In genomic region chr22:39077912-39078311, GRCh38 we compare ENCODE assay signal across 11 cellular contexts. TPM values are rescaled to one million over a fixed set of nuclear protein-coding genes. Genes with fewer than 3 reads are reported as not detected.
DNase-seq lines count a peak whose midpoint lies in the region; ATAC-seq, FAIRE-seq and TF ChIP-seq lines count a peak whose summit lies in the region.
"Not testable (repeated sequence)": the region's sequence is repeated elsewhere in the genome, so short reads cannot be mapped to it uniquely, and the experiment has no call there.
"Had no signal": no experiment of that assay in that cellular context is flagged by ENCODE, and none has a peak within 500 bp of the region (broad histone marks: within the 10 kb centered on the region; RNA-seq: fewer than 3 reads in every experiment).

No MANE protein-coding gene starts in this region.

- H3K4me1 Mint-ChIP-seq in activated CD8-positive, alpha-beta T cell treated with anti-CD3 and anti-CD28 coated beads, Interleukin-2, amount 10 ng/mL, durations not matched to agents 7 days and 5 days (ENCODE audit: low read depth), result peaks cover 61% of the 10 kb centered on the region
- peaks cover 36% of the 10 kb centered on the region for H3K4me1 Mint-ChIP-seq in mesothelial cell of epicardium

- SMC1A ChIA-PET in GM12878 (lab: Charles Lee; ENCODE audit: uncharacterized antibody, unreplicated experiment), result interaction anchor here (0.8 to 5.3 kb wide), 3 partner anchors 21 to 39 kb away, joined by 3 to 44 read pairs (median 3); partner anchors contain the start of gene APOBEC3H

- WGBS in GM12878 (ENCODE audit: insufficient coverage, insufficient replicate concordance, low lambda C conversion rate, missing lambda C conversion rate), result 69% methylated on average over 12 of the region's 12 CpGs

- not testable (repeated sequence) for H3K36me3 ChIP-seq in DND-41 (ENCODE audit: insufficient read depth, low read length); GM12878 (ENCODE audit: control insufficient read depth in 2 of 2, insufficient read depth in 2 of 2, low read length in 1 of 2); vagina

- not testable (repeated sequence) for TF ChIP-seq EP300 in GM12878 (IDR thresholded peaks at IDR 0.05; ENCODE audit: borderline replicate concordance in 1 of 2, control insufficient read depth in 1 of 2, low read depth in 2 of 2, low read length in 2 of 2)

- RAD21 ChIA-PET in GM12878 (lab: Charles Lee; ENCODE audit: unreplicated experiment), result interaction anchor here (1.5 to 7.0 kb wide), 3 partner anchors 11 to 38 kb away, joined by 5 to 57 read pairs (median 9); partner anchors contain the start of gene APOBEC3H

- H2AFZ ChIP-seq in DND-41 (ENCODE audit: low read depth, low read length), result peak overlapping the region; percentile 73; the same call in 1 of the 2 replicates
- not testable (repeated sequence) for H2AFZ ChIP-seq in GM12878 (ENCODE audit: control insufficient read depth, low read depth, low read length)

- POLR2A ChIA-PET in activated CD8-positive, alpha-beta T cell treated with anti-CD3 and anti-CD28 coated beads, Interleukin-2, amount 10 ng/mL, durations not matched to agents 7 days and 5 days (lab: Charles Lee), result interaction anchor here (0.7 to 1.4 kb wide), 5 partner anchors 12 to 47 kb away, joined by 3 to 5 read pairs (median 4); no protein-coding TSS in a partner anchor
- POLR2A ChIA-PET in GM12878 (lab: Charles Lee), result interaction anchor here (0.6 to 1.7 kb wide), 8 partner anchors 10 to 209 kb away, joined by 3 to 9 read pairs (median 5); no protein-coding TSS in a partner anchor

- in situ Hi-C loops in GM12878 (cut with MboI), result not testable (repeated sequence)

- not testable (repeated sequence) for BruUV-seq in GM12878 (replicated peaks; lab: Mats Ljungman, UMichigan)

- H3K4me3 Mint-ChIP-seq in activated CD8-positive, alpha-beta T cell treated with anti-CD3 and anti-CD28 coated beads, Interleukin-2, amount 10 ng/mL, durations not matched to agents 7 days and 5 days, result peak overlapping the region; percentile 95
- H3K4me3 Mint-ChIP-seq in mesothelial cell of epicardium, result not testable (repeated sequence)

- not testable (repeated sequence) for TF ChIP-seq CTCF in DND-41 (IDR thresholded peaks at IDR 0.05; ENCODE audit: borderline replicate concordance, extremely low read depth, low read length, poor library complexity, severe bottlenecking); NB4 (IDR thresholded peaks at IDR 0.05; ENCODE audit: low read depth, low read length); GM12878 (IDR thresholded peaks at IDR 0.05 in 2 of 3, conservative IDR thresholded peaks at IDR 0.05 in 1 of 3; ENCODE audit: control insufficient read depth in 2 of 3, extremely low read depth in 1 of 3, insufficient read depth in 1 of 3, low read depth in 3 of 3, low read length in 3 of 3); fibroblast of the aortic adventitia (IDR thresholded peaks at IDR 0.05; ENCODE audit: insufficient read depth, low read length); mesothelial cell of epicardium (IDR thresholded peaks at IDR 0.05; ENCODE audit: unreplicated experiment); vagina (IDR thresholded peaks at IDR 0.05)

- not testable (repeated sequence) for H4K20me1 ChIP-seq in DND-41 (ENCODE audit: insufficient read depth, low read length); GM12878 (ENCODE audit: control insufficient read depth, insufficient read depth)

- not testable (repeated sequence) for H3K79me2 ChIP-seq in DND-41 (ENCODE audit: insufficient read depth, low read length)
- peaks cover 34% of the 10 kb centered on the region for H3K79me2 ChIP-seq in GM12878 (ENCODE audit: control insufficient read depth, insufficient read depth, low read length)

- not testable (repeated sequence) for ATAC-seq in DND-41 (ENCODE audit: insufficient read depth, low read depth); activated CD8-positive, alpha-beta T cell treated with anti-CD3 and anti-CD28 coated beads, Interleukin-2, amount 10 ng/mL, durations not matched to agents 7 days and 5 days; GM12878

- H3K4me3 ChIP-seq in DND-41 (ENCODE audit: low read depth in 1 of 2, low read length in 2 of 2), result peak overlapping the region; percentile 50 to 70; a peak in 3 of 4 replicates
- peak overlapping the region; percentile 49 for H3K4me3 ChIP-seq in NB4 (ENCODE audit: low read depth, low read length)
- peak overlapping the region; percentile 99 for H3K4me3 ChIP-seq in GM12878
- H3K4me3 ChIP-seq in fibroblast of the aortic adventitia (ENCODE audit: low read depth, low read length), result peak overlapping the region; percentile 65
- H3K4me3 ChIP-seq in skin epidermis, result peak overlapping the region; percentile 6 to 54 (median 38)
- peak overlapping the region; percentile 49 to 52 for H3K4me3 ChIP-seq in vagina

- FAIRE-seq in GM12878 (lab: Jason Lieb, UNC), result not testable (repeated sequence)

- H3K9me3 ChIP-seq in DND-41 (ENCODE audit: insufficient read depth, low read length, severe bottlenecking); GM12878 (replicated peaks; ENCODE audit: control insufficient read depth, insufficient read depth, low read length); vagina: not testable (repeated sequence)

- not testable (repeated sequence) for TF ChIP-seq RAD21 in GM12878 (IDR thresholded peaks at IDR 0.05; ENCODE audit: insufficient read depth, low read depth, low read length)

- H3K4me1 ChIP-seq in DND-41 (ENCODE audit: insufficient read depth, low read length), result peaks cover 15% of the 10 kb centered on the region
- peaks cover 42% of the 10 kb centered on the region for H3K4me1 ChIP-seq in GM12878 (ENCODE audit: control insufficient read depth, insufficient read depth, low read length)
- peaks cover 16% of the 10 kb centered on the region for H3K4me1 ChIP-seq in vagina

- H3K27me3 Mint-ChIP-seq in activated CD8-positive, alpha-beta T cell treated with anti-CD3 and anti-CD28 coated beads, Interleukin-2, amount 10 ng/mL, durations not matched to agents 7 days and 5 days (ENCODE audit: low read depth); mesothelial cell of epicardium (ENCODE audit: low read depth): not testable (repeated sequence)

- TF ChIP-seq POLR2A in NB4 (IDR thresholded peaks at IDR 0.05; ENCODE audit: extremely low read depth, insufficient read length); GM12878 (IDR thresholded peaks at IDR 0.05; ENCODE audit: low read depth, low read length); vagina (IDR thresholded peaks at IDR 0.05): not testable (repeated sequence)

- H3K36me3 Mint-ChIP-seq in activated CD8-positive, alpha-beta T cell treated with anti-CD3 and anti-CD28 coated beads, Interleukin-2, amount 10 ng/mL, durations not matched to agents 7 days and 5 days (ENCODE audit: low read depth), result peaks cover 50% of the 10 kb centered on the region
- H3K36me3 Mint-ChIP-seq in mesothelial cell of epicardium, result not testable (repeated sequence)

- not testable (repeated sequence) for DNase-seq in DND-41; NB4 (ENCODE audit: low read depth); activated CD8-positive, alpha-beta T cell treated with anti-CD3 and anti-CD28 coated beads, Interleukin-2, amount 10 ng/mL, durations not matched to agents 7 days and 5 days; GM12878 (ENCODE audit: low read depth, low spot score); fibroblast of the aortic adventitia (ENCODE audit: low read depth); mesothelial cell of epicardium (ENCODE audit: low spot score in 2 of 2, unreplicated experiment in 2 of 2); vagina (ENCODE audit: extremely low spot score in 2 of 2)

- H3K27me3 ChIP-seq in DND-41 (ENCODE audit: insufficient read depth, low read length, poor library complexity); GM12878 (replicated peaks in 1 of 2; ENCODE audit: control insufficient read depth in 2 of 2, insufficient read depth in 2 of 2, low read length in 1 of 2); vagina: not testable (repeated sequence)

- peak overlapping the region; percentile 65 for H3K9ac ChIP-seq in DND-41 (ENCODE audit: low read depth, low read length)
- peak overlapping the region; percentile 89 for H3K9ac ChIP-seq in GM12878 (ENCODE audit: control insufficient read depth, insufficient read depth, low read length)

- intact Hi-C loops in GM12878 (cut with micrococcal nuclease; ENCODE audit: unreplicated experiment); vagina (cut with DNase I): not testable (repeated sequence)

- CTCF ChIA-PET in activated CD8-positive, alpha-beta T cell treated with anti-CD3 and anti-CD28 coated beads, Interleukin-2, amount 10 ng/mL, durations not matched to agents 7 days and 5 days (lab: Charles Lee), result interaction anchor here (1.1 to 2.4 kb wide), 4 partner anchors 12 to 241 kb away, joined by 3 to 7 read pairs (median 3); no protein-coding TSS in a partner anchor
- CTCF ChIA-PET in GM12878 (lab: Yijun Ruan, JAX), result interaction anchor here (0.7 to 1.5 kb wide), 2 partner anchors 10 to 64 kb away, joined by 3 read pairs; no protein-coding TSS in a partner anchor

- H3K4me2 ChIP-seq in DND-41 (ENCODE audit: insufficient read depth, low read length) (peak overlapping the region; percentile 93), GM12878 (ENCODE audit: control insufficient read depth, insufficient read depth) (peak overlapping the region; percentile 81)

- H3K27ac Mint-ChIP-seq in activated CD8-positive, alpha-beta T cell treated with anti-CD3 and anti-CD28 coated beads, Interleukin-2, amount 10 ng/mL, durations not matched to agents 7 days and 5 days, result peak overlapping the region; percentile 91
- H3K27ac Mint-ChIP-seq in mesothelial cell of epicardium, result peak overlapping the region; percentile 12

- peak overlapping the region; percentile 76 for H3K27ac ChIP-seq in DND-41 (ENCODE audit: low read length)
- peak overlapping the region; percentile 91 for H3K27ac ChIP-seq in GM12878 (ENCODE audit: control insufficient read depth, insufficient read depth)
- H3K27ac ChIP-seq in skin epidermis, result peak overlapping the region in 12 of 21 experiments; percentile 13 to 97 (median 90)
- peak overlapping the region; percentile 83 for H3K27ac ChIP-seq in vagina

- not testable (repeated sequence) for H3K9me3 Mint-ChIP-seq in activated CD8-positive, alpha-beta T cell treated with anti-CD3 and anti-CD28 coated beads, Interleukin-2, amount 10 ng/mL, durations not matched to agents 7 days and 5 days (ENCODE audit: insufficient read depth); mesothelial cell of epicardium

RNA-seq across cellular contexts. Expression of gene APOBEC3G, which starts 0.8 kb away (rescaled TPM):
- total RNA-seq in activated CD8-positive, alpha-beta T cell treated with anti-CD3 and anti-CD28 coated beads, Interleukin-2, amount 10 ng/mL, durations not matched to agents 7 days and 5 days, result 100 to 1,000 TPM; 134 to 138 TPM
- total RNA-seq in GM12878 (2013; cell fraction: nucleolus; rRNA removed), result 104 and 109 TPM in 2 replicates
- 152 and 164 TPM in 2 replicates for total RNA-seq in GM12878 (2014; rRNA removed)
- 127 and 132 TPM in 2 replicates for total RNA-seq in GM12878 (2014; rRNA removed; fragmentation: Illumina TruSeq; extraction: Trizol)
- total RNA-seq in GM12878 (2021), result 102 and 103 TPM in 2 replicates
- 42.7 TPM for polyA plus RNA-seq in GM12878 (2011; ENCODE audit: low read depth)
- 170 and 174 TPM in 2 replicates for polyA plus RNA-seq in GM12878 (2011; rRNA removed)
- polyA plus RNA-seq in GM12878 (2011; cell fraction: cytosol; rRNA removed), result 156 and 159 TPM in 2 replicates
- polyA plus RNA-seq in GM12878 (2011; cell fraction: nucleus; rRNA removed), result 117 and 133 TPM in 2 replicates
- polyA plus RNA-seq in GM12878 (2012), result 52.0 and 75.4 TPM in 2 replicates
- 168 and 171 TPM in 2 replicates for polyA plus RNA-seq in GM12878 (2014; fragmentation: Illumina TruSeq; extraction: Trizol)
- polyA plus RNA-seq in GM12878 (2014; fragmentation: Nextera tagmentation; extraction: Ambion mirVana), result 100 to 1,000 TPM; 146 to 232 TPM
- polyA plus RNA-seq in GM12878 (2014; rRNA removed), result 170 and 181 TPM in 2 replicates
- 100 to 1,000 TPM; 151 to 152 TPM for polyA plus RNA-seq in GM12878 (2016; fragmentation: Nextera tagmentation; extraction: Ambion mirVana)
- 122 and 167 TPM in 2 replicates for polyA minus RNA-seq in GM12878 (2011; rRNA and poly(A)+ RNA removed)
- polyA minus RNA-seq in GM12878 (2011; cell fraction: cytosol; rRNA and poly(A)+ RNA removed), result 49.8 and 63.6 TPM in 2 replicates
- 43.2 and 60.9 TPM in 2 replicates for polyA minus RNA-seq in GM12878 (2011; cell fraction: nucleus; rRNA and poly(A)+ RNA removed)
- 4.3 and 7.4 TPM in 2 replicates for total RNA-seq in fibroblast of the aortic adventitia (ENCODE audit: low replicate concordance)
- 5.5 to 6.7 TPM (median 6.1 TPM) in 3 replicates for total RNA-seq in mesothelial cell of epicardium
- total RNA-seq in vagina, result 8.3 TPM

RNA-seq across cellular contexts. Expression of gene APOBEC3H, which starts 19.1 kb away (rescaled TPM):
- total RNA-seq in activated CD8-positive, alpha-beta T cell treated with anti-CD3 and anti-CD28 coated beads, Interleukin-2, amount 10 ng/mL, durations not matched to agents 7 days and 5 days, result 10 to 100 TPM; 82.8 to 89.7 TPM
- total RNA-seq in GM12878 (2013; cell fraction: nucleolus; rRNA removed), result 8.9 and 9.1 TPM in 2 replicates
- total RNA-seq in GM12878 (2014; rRNA removed), result 10.9 and 12.6 TPM in 2 replicates
- total RNA-seq in GM12878 (2014; rRNA removed; fragmentation: Illumina TruSeq; extraction: Trizol), result 10.0 and 11.2 TPM in 2 replicates
- total RNA-seq in GM12878 (2021), result 7.5 and 9.4 TPM in 2 replicates
- 15.9 TPM for polyA plus RNA-seq in GM12878 (2011; ENCODE audit: low read depth)
- 8.6 and 11.3 TPM in 2 replicates for polyA plus RNA-seq in GM12878 (2011; rRNA removed)
- 12.7 and 13.6 TPM in 2 replicates for polyA plus RNA-seq in GM12878 (2011; cell fraction: cytosol; rRNA removed)
- 12.1 and 14.9 TPM in 2 replicates for polyA plus RNA-seq in GM12878 (2011; cell fraction: nucleus; rRNA removed)
- 13.0 and 14.2 TPM in 2 replicates for polyA plus RNA-seq in GM12878 (2012)
- 16.0 and 18.0 TPM in 2 replicates for polyA plus RNA-seq in GM12878 (2014; fragmentation: Illumina TruSeq; extraction: Trizol)
- polyA plus RNA-seq in GM12878 (2014; fragmentation: Nextera tagmentation; extraction: Ambion mirVana), result 10 to 100 TPM; 20.3 to 23.0 TPM
- 16.5 and 18.4 TPM in 2 replicates for polyA plus RNA-seq in GM12878 (2014; rRNA removed)
- polyA plus RNA-seq in GM12878 (2016; fragmentation: Nextera tagmentation; extraction: Ambion mirVana), result 10 to 100 TPM; 14.6 to 15.0 TPM
- 11.8 and 23.2 TPM in 2 replicates for polyA minus RNA-seq in GM12878 (2011; rRNA and poly(A)+ RNA removed)
- 4.5 and 5.5 TPM in 2 replicates for polyA minus RNA-seq in GM12878 (2011; cell fraction: cytosol; rRNA and poly(A)+ RNA removed)
- 18.3 and 20.2 TPM in 2 replicates for polyA minus RNA-seq in GM12878 (2011; cell fraction: nucleus; rRNA and poly(A)+ RNA removed)
- 0.45 TPM in 1 of 2 replicates, not detected in the other for total RNA-seq in fibroblast of the aortic adventitia (ENCODE audit: low replicate concordance)
- total RNA-seq in mesothelial cell of epicardium, result 0.49 TPM in 1 of 3 replicates, not detected in the others
- not detected for total RNA-seq in vagina
- total RNA-seq: gastroesophageal sphincter, liver, subcutaneous adipose tissue had no signal

RNA-seq across cellular contexts. Expression of gene APOBEC3F, which starts 37.2 kb away (rescaled TPM):
- 10 to 100 TPM; 43.1 to 48.8 TPM for total RNA-seq in activated CD8-positive, alpha-beta T cell treated with anti-CD3 and anti-CD28 coated beads, Interleukin-2, amount 10 ng/mL, durations not matched to agents 7 days and 5 days
- total RNA-seq in GM12878 (2013; cell fraction: nucleolus; rRNA removed), result 16.3 and 17.2 TPM in 2 replicates
- 10.9 and 13.1 TPM in 2 replicates for total RNA-seq in GM12878 (2014; rRNA removed)
- total RNA-seq in GM12878 (2014; rRNA removed; fragmentation: Illumina TruSeq; extraction: Trizol), result 7.4 and 7.7 TPM in 2 replicates
- total RNA-seq in GM12878 (2021), result 29.1 and 30.6 TPM in 2 replicates
- 9.6 TPM for polyA plus RNA-seq in GM12878 (2011; ENCODE audit: low read depth)
- polyA plus RNA-seq in GM12878 (2011; rRNA removed), result 4.7 and 7.8 TPM in 2 replicates
- polyA plus RNA-seq in GM12878 (2011; cell fraction: cytosol; rRNA removed), result 7.3 and 8.6 TPM in 2 replicates
- 7.7 and 7.9 TPM in 2 replicates for polyA plus RNA-seq in GM12878 (2011; cell fraction: nucleus; rRNA removed)
- polyA plus RNA-seq in GM12878 (2012), result 11.1 TPM in 2 replicates
- polyA plus RNA-seq in GM12878 (2014; fragmentation: Illumina TruSeq; extraction: Trizol), result 13.7 and 17.8 TPM in 2 replicates
- polyA plus RNA-seq in GM12878 (2014; fragmentation: Nextera tagmentation; extraction: Ambion mirVana), result 1 to 10 TPM; 7.5 to 9.6 TPM
- 13.3 and 14.7 TPM in 2 replicates for polyA plus RNA-seq in GM12878 (2014; rRNA removed)
- polyA plus RNA-seq in GM12878 (2016; fragmentation: Nextera tagmentation; extraction: Ambion mirVana), result 10 to 100 TPM; 20.9 to 26.5 TPM
- polyA minus RNA-seq in GM12878 (2011; rRNA and poly(A)+ RNA removed), result 11.8 and 20.1 TPM in 2 replicates
- 7.2 and 10.8 TPM in 2 replicates for polyA minus RNA-seq in GM12878 (2011; cell fraction: cytosol; rRNA and poly(A)+ RNA removed)
- 13.9 and 15.3 TPM in 2 replicates for polyA minus RNA-seq in GM12878 (2011; cell fraction: nucleus; rRNA and poly(A)+ RNA removed)
- total RNA-seq in fibroblast of the aortic adventitia (ENCODE audit: low replicate concordance), result 1.3 and 4.3 TPM in 2 replicates
- 19.0 to 23.8 TPM (median 21.4 TPM) in 3 replicates for total RNA-seq in mesothelial cell of epicardium
- 2.7 TPM for total RNA-seq in vagina

RNA-seq across cellular contexts. Expression of gene APOBEC3D, which starts 57.0 kb away (rescaled TPM):
- total RNA-seq in activated CD8-positive, alpha-beta T cell treated with anti-CD3 and anti-CD28 coated beads, Interleukin-2, amount 10 ng/mL, durations not matched to agents 7 days and 5 days, result 10 to 100 TPM; 49.1 to 51.5 TPM
- total RNA-seq in GM12878 (2013; cell fraction: nucleolus; rRNA removed), result 19.6 and 24.4 TPM in 2 replicates
- total RNA-seq in GM12878 (2014; rRNA removed), result 13.0 and 14.2 TPM in 2 replicates
- 13.4 and 15.2 TPM in 2 replicates for total RNA-seq in GM12878 (2014; rRNA removed; fragmentation: Illumina TruSeq; extraction: Trizol)
- total RNA-seq in GM12878 (2021), result 26.9 and 27.8 TPM in 2 replicates
- 4.4 TPM for polyA plus RNA-seq in GM12878 (2011; ENCODE audit: low read depth)
- polyA plus RNA-seq in GM12878 (2011; rRNA removed), result 12.3 and 20.2 TPM in 2 replicates
- 17.9 and 20.5 TPM in 2 replicates for polyA plus RNA-seq in GM12878 (2011; cell fraction: cytosol; rRNA removed)
- 19.8 and 30.2 TPM in 2 replicates for polyA plus RNA-seq in GM12878 (2011; cell fraction: nucleus; rRNA removed)
- 12.1 and 14.6 TPM in 2 replicates for polyA plus RNA-seq in GM12878 (2012)
- polyA plus RNA-seq in GM12878 (2014; fragmentation: Illumina TruSeq; extraction: Trizol), result 10.0 and 22.1 TPM in 2 replicates
- polyA plus RNA-seq in GM12878 (2014; fragmentation: Nextera tagmentation; extraction: Ambion mirVana), result 1 to 10 TPM; 8.9 to 9.6 TPM
- 17.1 and 17.3 TPM in 2 replicates for polyA plus RNA-seq in GM12878 (2014; rRNA removed)
- 10 to 100 TPM; 14.9 to 16.0 TPM for polyA plus RNA-seq in GM12878 (2016; fragmentation: Nextera tagmentation; extraction: Ambion mirVana)
- 25.4 and 42.3 TPM in 2 replicates for polyA minus RNA-seq in GM12878 (2011; rRNA and poly(A)+ RNA removed)
- polyA minus RNA-seq in GM12878 (2011; cell fraction: cytosol; rRNA and poly(A)+ RNA removed), result 6.8 and 12.9 TPM in 2 replicates
- polyA minus RNA-seq in GM12878 (2011; cell fraction: nucleus; rRNA and poly(A)+ RNA removed), result 4.1 and 9.0 TPM in 2 replicates
- 0.49 and 0.90 TPM in 2 replicates for total RNA-seq in fibroblast of the aortic adventitia (ENCODE audit: low replicate concordance)
- 3.1 to 4.2 TPM (median 3.2 TPM) in 3 replicates for total RNA-seq in mesothelial cell of epicardium
- total RNA-seq in vagina, result 5.2 TPM

Comparison
In these comparisons a context has a peak if more than half of its experiments do, and no peak if none do; other contexts are left out.
1. H3K4me3 ChIP-seq: peak in every context shown above with its lines; median percentile 99 in GM12878; 65 in fibroblast of the aortic adventitia; 60 in DND-41; 50 in vagina; 49 in NB4; 38 in skin epidermis.
2. RNA of gene APOBEC3G, which starts 0.8 kb away (total RNA-seq): 134 to 138 TPM in activated CD8-positive, alpha-beta T cell treated with anti-CD3 and anti-CD28 coated beads, Interleukin-2, amount 10 ng/mL, durations not matched to agents 7 days and 5 days and 102 to 164 TPM in GM12878; 8.3 TPM in vagina (single experiment), 4.3 to 7.4 TPM in fibroblast of the aortic adventitia and 5.5 to 6.7 TPM in mesothelial cell of epicardium; every median in the first group is over 10 times any median in the second.
3. RNA of gene APOBEC3H, which starts 19.1 kb away (total RNA-seq): 82.8 to 89.7 TPM in activated CD8-positive, alpha-beta T cell treated with anti-CD3 and anti-CD28 coated beads, Interleukin-2, amount 10 ng/mL, durations not matched to agents 7 days and 5 days; 7.5 to 12.6 TPM in GM12878, 0.45 TPM in fibroblast of the aortic adventitia, 0.49 TPM in mesothelial cell of epicardium and not detected in vagina (single experiment); every median in the first group is over 4 times any median in the second.
4. Peak in every context shown above with its lines, with median percentiles within 50 percentile points of each other: H3K27ac ChIP-seq.